Comparison of ENCODE assay signal across 10 cellular contexts in the genomic region with DNA sequence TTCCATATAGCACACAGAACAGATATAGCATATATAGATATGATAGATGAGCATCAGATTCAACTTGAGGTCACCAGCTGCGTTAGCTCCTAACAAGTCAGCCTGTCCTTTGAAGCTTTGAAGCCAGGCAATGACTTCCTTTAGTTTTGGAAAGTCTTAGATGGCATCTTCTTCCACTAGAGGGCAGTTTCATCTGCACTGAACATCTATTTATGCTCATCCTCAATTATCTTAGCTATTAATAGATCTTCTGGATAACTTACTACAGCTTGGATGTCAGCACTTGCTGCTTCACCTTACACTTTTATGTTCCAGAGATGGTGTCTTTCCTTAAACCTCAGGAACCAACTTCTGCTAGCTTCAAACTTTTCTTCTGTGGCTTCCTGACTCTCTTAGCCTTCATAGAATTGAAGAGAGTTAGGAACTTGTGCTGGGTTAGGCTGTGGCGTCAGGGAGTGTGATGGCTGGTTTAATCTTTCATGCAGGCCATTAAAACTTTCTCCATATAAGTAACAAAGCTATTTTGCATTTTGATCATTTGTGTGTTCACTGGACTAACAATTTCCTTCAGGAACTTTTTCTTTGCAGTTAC.
DNase-seq lines count a peak whose midpoint lies in the region; ATAC-seq lines count a peak whose summit lies in the region.
"Had no signal": no experiment of that assay in that cellular context is flagged by ENCODE, and none has a peak within 500 bp of the region (broad histone marks: within the 10 kb centered on the region; RNA-seq: fewer than 3 reads in every experiment).

No MANE protein-coding gene starts in this region.

- no peaks in the 10 kb centered on the region for H3K36me3 Mint-ChIP-seq in natural killer cell treated with Interleukin-12 subunit alpha and Interleukin-12 subunit beta and Interleukin-15 and Interleukin-18, amount 100 ng/mL, for 72 hours
- no peaks in the 10 kb centered on the region for H3K36me3 Mint-ChIP-seq in naive thymus-derived CD4-positive, alpha-beta T cell

- H3K27ac Mint-ChIP-seq in natural killer cell treated with Interleukin-12 subunit alpha and Interleukin-12 subunit beta and Interleukin-15 and Interleukin-18, amount 100 ng/mL, for 72 hours: no peak overlapping the region
- H3K27ac Mint-ChIP-seq in naive thymus-derived CD4-positive, alpha-beta T cell: no peak overlapping the region

- intact Hi-C loops in naive thymus-derived CD4-positive, alpha-beta T cell (cut with micrococcal nuclease): no loop called here

- no peaks in the 10 kb centered on the region for H3K27me3 ChIP-seq in naive thymus-derived CD4-positive, alpha-beta T cell (ENCODE audit: control insufficient read depth in 2 of 2, insufficient read depth in 2 of 2, low read length in 2 of 2)

- POLR2A ChIA-PET in naive thymus-derived CD4-positive, alpha-beta T cell (lab: Charles Lee): no interaction called here

- H3K4me1 Mint-ChIP-seq in natural killer cell treated with Interleukin-12 subunit alpha and Interleukin-12 subunit beta and Interleukin-15 and Interleukin-18, amount 100 ng/mL, for 72 hours (ENCODE audit: low read depth in 2 of 2): no peaks in the 10 kb centered on the region
- H3K4me1 Mint-ChIP-seq in naive thymus-derived CD4-positive, alpha-beta T cell: no peaks in the 10 kb centered on the region

- H3K36me3 ChIP-seq in naive thymus-derived CD4-positive, alpha-beta T cell (ENCODE audit: control insufficient read depth in 2 of 3, insufficient read depth in 3 of 3, low read length in 3 of 3): no peaks in the 10 kb centered on the region

- CTCF ChIA-PET in naive thymus-derived CD4-positive, alpha-beta T cell (lab: Charles Lee): no interaction called here

- ATAC-seq in HG03521 (IDR thresholded peaks at IDR 0.05; ENCODE audit: unreplicated experiment) (no peak), HG03378 (IDR thresholded peaks at IDR 0.05; ENCODE audit: unreplicated experiment) (no peak)
- no peak for ATAC-seq in natural killer cell treated with Interleukin-12 subunit alpha and Interleukin-12 subunit beta and Interleukin-15 and Interleukin-18, amount 100 ng/mL, for 72 hours
- no peak for ATAC-seq in naive thymus-derived CD4-positive, alpha-beta T cell

- no peak overlapping the region for H3K4me3 ChIP-seq in naive thymus-derived CD4-positive, alpha-beta T cell (ENCODE audit: low read length)

- H3K4me3 Mint-ChIP-seq in natural killer cell treated with Interleukin-12 subunit alpha and Interleukin-12 subunit beta and Interleukin-15 and Interleukin-18, amount 100 ng/mL, for 72 hours: no peak overlapping the region
- H3K4me3 Mint-ChIP-seq in naive thymus-derived CD4-positive, alpha-beta T cell: no peak overlapping the region

- DNase-seq in Caki2 (ENCODE audit: low read depth) (peak; percentile 12), HT1080 (ENCODE audit: low read depth) (peak; percentile 38), astrocyte of the hippocampus (ENCODE audit: low read depth, low spot score) (peak; percentile 20), left kidney (ENCODE audit: low read depth, low spot score) (peak; percentile 48)
- no peak for DNase-seq in natural killer cell treated with Interleukin-12 subunit alpha and Interleukin-12 subunit beta and Interleukin-15 and Interleukin-18, amount 100 ng/mL, for 72 hours (ENCODE audit: low spot score)
- DNase-seq in naive thymus-derived CD4-positive, alpha-beta T cell: no peak
- DNase-seq: head of caudate nucleus; stimulated activated CD4-positive, alpha-beta T cell treated with anti-CD3 and anti-CD28 coated beads, Interleukin-4, amount 100 ng/mL, for 24 hours had no signal

- H3K27ac ChIP-seq in naive thymus-derived CD4-positive, alpha-beta T cell (ENCODE audit: low read depth, low read length): no peak overlapping the region

- H3K9me3 ChIP-seq in naive thymus-derived CD4-positive, alpha-beta T cell (ENCODE audit: control insufficient read depth in 2 of 3, low read length in 3 of 3): no peaks in the 10 kb centered on the region

- H3K27me3 Mint-ChIP-seq in natural killer cell treated with Interleukin-12 subunit alpha and Interleukin-12 subunit beta and Interleukin-15 and Interleukin-18, amount 100 ng/mL, for 72 hours: no peaks in the 10 kb centered on the region
- no peaks in the 10 kb centered on the region for H3K27me3 Mint-ChIP-seq in naive thymus-derived CD4-positive, alpha-beta T cell

- in situ Hi-C loops in Caki2 (cut with HindIII; ENCODE audit: low pct_unique_long_range_greater_than_20kb, low sequenced_read_pairs): no loop called here

- H3K4me1 ChIP-seq in naive thymus-derived CD4-positive, alpha-beta T cell (ENCODE audit: control insufficient read depth in 2 of 2, insufficient read depth in 2 of 2, low read length in 2 of 2): no peaks in the 10 kb centered on the region

- H3K9me3 Mint-ChIP-seq in natural killer cell treated with Interleukin-12 subunit alpha and Interleukin-12 subunit beta and Interleukin-15 and Interleukin-18, amount 100 ng/mL, for 72 hours: peaks cover 6% of the 10 kb centered on the region
- peaks cover 0 to 18% (median 3%) of the 10 kb centered on the region in 11 donors for H3K9me3 Mint-ChIP-seq in naive thymus-derived CD4-positive, alpha-beta T cell

Comparison
In these comparisons a context has a peak if more than half of its experiments do, and no peak if none do; other contexts are left out.
1. DNase-seq: peak in Caki2 (single experiment), HT1080 (single experiment), astrocyte of the hippocampus (single experiment) and left kidney (single experiment); none in natural killer cell treated with Interleukin-12 subunit alpha and Interleukin-12 subunit beta and Interleukin-15 and Interleukin-18, amount 100 ng/mL, for 72 hours (single experiment) and naive thymus-derived CD4-positive, alpha-beta T cell (0 of 9).